Comparison of ENCODE assay signal across 8 cellular contexts in genomic region chr10:133258066-133258817, GRCh38. TPM values are rescaled to one million over a fixed set of nuclear protein-coding genes. Genes with fewer than 3 reads are reported as not detected.
DNase-seq lines count a peak whose midpoint lies in the region; ATAC-seq, FAIRE-seq and TF ChIP-seq lines count a peak whose summit lies in the region.
"Had no signal": no experiment of that assay in that cellular context is flagged by ENCODE, and none has a peak within 500 bp of the region (broad histone marks: within the 10 kb centered on the region; RNA-seq: fewer than 3 reads in every experiment).

No MANE protein-coding gene starts in this region.

- TF ChIP-seq POLR2A in K562 (conservative IDR thresholded peaks at IDR 0.05), result no peak

- no peaks in the 10 kb centered on the region for H3K27me3 ChIP-seq in K562 (ENCODE audit: control insufficient read depth in 2 of 2, insufficient read depth in 2 of 2, low read length in 2 of 2)

- H3K36me3 ChIP-seq in K562 (ENCODE audit: control insufficient read depth, insufficient read depth, low read length), result no peaks in the 10 kb centered on the region

- BruUV-seq in K562 (replicated peaks; lab: Mats Ljungman, UMichigan), result no TSS peak

- no peaks in the 10 kb centered on the region for H3K27me3 Mint-ChIP-seq in stimulated activated naive B cell treated with anti-CD40 and anti-IgM and Interleukin-4, amounts not matched to agents 10 μg/mL and 1 μg/mL and 100 μg/mL, for 72 hours
- peaks cover 12% of the 10 kb centered on the region for H3K27me3 Mint-ChIP-seq in mesothelial cell of epicardium (ENCODE audit: low read depth)

- ATAC-seq in K562, result no peak
- peak; percentile 14 to 18 for ATAC-seq in stimulated activated naive B cell treated with anti-CD40 and anti-IgM and Interleukin-4, amounts not matched to agents 10 μg/mL and 1 μg/mL and 100 μg/mL, for 72 hours (replicated peaks)

- no peaks in the 10 kb centered on the region for H3K9me3 ChIP-seq in K562 (replicated peaks; ENCODE audit: control insufficient read depth, insufficient read depth, low read depth, low read length)

- in situ Hi-C loops in K562 (cut with MboI), result no loop called here

- no peak for TF ChIP-seq RAD21 in K562 (CRISPR knock-in tag; conservative IDR thresholded peaks at IDR 0.05 in 1 of 2, IDR thresholded peaks at IDR 0.05 in 1 of 2)

- no peaks in the 10 kb centered on the region for H3K79me2 ChIP-seq in K562 (ENCODE audit: control insufficient read depth, insufficient read depth, low read length)

- H3K9ac ChIP-seq in K562 (ENCODE audit: insufficient read depth in 1 of 2, low read depth in 2 of 2, low read length in 2 of 2), result peak overlapping the region; percentile 8 to 88; a peak in 3 of 4 replicates

- FAIRE-seq in K562 (lab: Jason Lieb, UNC), result no peak

- H3K27ac Mint-ChIP-seq in stimulated activated naive B cell treated with anti-CD40 and anti-IgM and Interleukin-4, amounts not matched to agents 10 μg/mL and 1 μg/mL and 100 μg/mL, for 72 hours, result peak overlapping the region; percentile 59
- no peak overlapping the region for H3K27ac Mint-ChIP-seq in mesothelial cell of epicardium

- DNase-seq in NCI-H2196 (lab: John Stamatoyannopoulos, UW; ENCODE audit: unreplicated experiment) (peak; percentile 3), NCI-H2196 treated with DMSO at 0.1 percent for 48 hours (lab: John Stamatoyannopoulos, UW; ENCODE audit: unreplicated experiment) (no peak), K562 (ENCODE audit: extremely low read depth in 1 of 4, low spot score in 3 of 4) (no peak), HEK293T (ENCODE audit: extremely low spot score) (no peak), mesothelial cell of epicardium (ENCODE audit: low spot score in 2 of 2, unreplicated experiment in 2 of 2) (no peak)
- peak; percentile 31 for DNase-seq in stimulated activated naive B cell treated with anti-CD40 and anti-IgM and Interleukin-4, amounts not matched to agents 10 μg/mL and 1 μg/mL and 100 μg/mL, for 72 hours

- H3K9me3 Mint-ChIP-seq in stimulated activated naive B cell treated with anti-CD40 and anti-IgM and Interleukin-4, amounts not matched to agents 10 μg/mL and 1 μg/mL and 100 μg/mL, for 72 hours, result no peaks in the 10 kb centered on the region
- no peaks in the 10 kb centered on the region for H3K9me3 Mint-ChIP-seq in mesothelial cell of epicardium

- peak overlapping the region; percentile 68; the same call in 1 of the 2 replicates for H3K4me2 ChIP-seq in K562 (ENCODE audit: insufficient read depth, low read length)

- CTCF ChIA-PET in K562 (lab: Yijun Ruan, JAX; ENCODE audit: low intra/inter-chr PET ratio), result no interaction called here
- CTCF ChIA-PET in HEK293T (lab: Yijun Ruan, JAX), result interaction anchor here (0.8 to 1.6 kb wide), 2 partner anchors 11 to 115 kb away, joined by 3 to 7 read pairs; no protein-coding TSS in a partner anchor

- WGBS in K562 (ENCODE audit: insufficient coverage, low coverage, missing lambda C conversion rate), result 61% methylated on average over 11 of the region's 21 CpGs

- H3K4me3 Mint-ChIP-seq in stimulated activated naive B cell treated with anti-CD40 and anti-IgM and Interleukin-4, amounts not matched to agents 10 μg/mL and 1 μg/mL and 100 μg/mL, for 72 hours, result peak overlapping the region; percentile 59 to 67
- H3K4me3 Mint-ChIP-seq in mesothelial cell of epicardium, result no peak overlapping the region

- H3K27ac ChIP-seq in K562 (ENCODE audit: extremely low read depth, low read depth, low read length), result no peak overlapping the region

- no peak for TF ChIP-seq CTCF in K562 (IDR thresholded peaks at IDR 0.05 in 2 of 3, conservative IDR thresholded peaks at IDR 0.05 in 1 of 3; ENCODE audit: insufficient read depth in 2 of 3, low read depth in 1 of 3, low read length in 3 of 3)
- no peak for TF ChIP-seq CTCF in mesothelial cell of epicardium (IDR thresholded peaks at IDR 0.05; ENCODE audit: unreplicated experiment)

- H4K20me1 ChIP-seq in K562 (replicated peaks; ENCODE audit: control insufficient read depth, insufficient read depth, low read length), result no peaks in the 10 kb centered on the region

- peaks cover 2 to 74% of the 10 kb centered on the region in 2 experiments; a peak in 3 of 5 replicates for H3K4me1 ChIP-seq in K562 (replicated peaks in 1 of 2; ENCODE audit: control insufficient read depth in 2 of 2, insufficient read depth in 2 of 2, low read length in 2 of 2)

- no peaks in the 10 kb centered on the region for H3K9me1 ChIP-seq in K562 (ENCODE audit: control insufficient read depth, insufficient read depth, low read length)

- peak overlapping the region; percentile 75 for H2AFZ ChIP-seq in K562 (ENCODE audit: low read depth, low read length)

- no peak overlapping the region for H3K4me3 ChIP-seq in K562

- intact Hi-C loops in K562 (cut with micrococcal nuclease), result no loop called here

- H3K36me3 Mint-ChIP-seq in stimulated activated naive B cell treated with anti-CD40 and anti-IgM and Interleukin-4, amounts not matched to agents 10 μg/mL and 1 μg/mL and 100 μg/mL, for 72 hours, result no peaks in the 10 kb centered on the region
- H3K36me3 Mint-ChIP-seq in mesothelial cell of epicardium, result no peaks in the 10 kb centered on the region

- H3K4me1 Mint-ChIP-seq in stimulated activated naive B cell treated with anti-CD40 and anti-IgM and Interleukin-4, amounts not matched to agents 10 μg/mL and 1 μg/mL and 100 μg/mL, for 72 hours, result peaks cover 34 to 49% of the 10 kb centered on the region in 2 donors
- peaks cover 20% of the 10 kb centered on the region for H3K4me1 Mint-ChIP-seq in mesothelial cell of epicardium

- POLR2A ChIA-PET in K562 (lab: Yijun Ruan, JAX) (interaction anchor here (0.6 to 4.6 kb wide), 5 partner anchors 8 to 331 kb away, joined by 3 to 18 read pairs (median 5); no protein-coding TSS in a partner anchor), HEK293T (lab: Yijun Ruan, JAX) (interaction anchor here (0.8 to 1.1 kb wide), 2 partner anchors 39 to 115 kb away, joined by 3 read pairs; no protein-coding TSS in a partner anchor)

- no peak for TF ChIP-seq EP300 in K562 (IDR thresholded peaks at IDR 0.05; ENCODE audit: low read length)

RNA-seq across cellular contexts. Expression of gene ADAM8, which starts 18.4 kb away (rescaled TPM):
- total RNA-seq in K562 (2011; cell fraction: chromatin; rRNA removed; ENCODE audit: low replicate concordance), result 8.0 and 37.9 TPM in 2 replicates
- total RNA-seq in K562 (2011; cell fraction: nucleolus; rRNA removed), result 34.7 and 35.9 TPM in 2 replicates
- total RNA-seq in K562 (2011; cell fraction: nucleoplasm; rRNA removed), result 11.8 and 15.8 TPM in 2 replicates
- total RNA-seq in K562 (2014; rRNA removed), result 2.9 and 3.3 TPM in 2 replicates
- total RNA-seq in K562 (2014; rRNA removed; fragmentation: Illumina TruSeq; extraction: Trizol), result 0.19 and 0.25 TPM in 2 replicates
- 1.0 TPM in 2 replicates for total RNA-seq in K562 (2015; rRNA removed; fragmentation: Illumina TruSeq; extraction: Trizol)
- 6.1 and 7.0 TPM in 2 replicates for total RNA-seq in K562 (2021)
- 1.5 and 5.8 TPM in 2 replicates for polyA plus RNA-seq in K562 (2011; rRNA removed)
- 5.3 and 5.8 TPM in 2 replicates for polyA plus RNA-seq in K562 (2011; cell fraction: cytosol; rRNA removed)
- polyA plus RNA-seq in K562 (2011; cell fraction: nucleus; rRNA removed), result 42.9 and 49.0 TPM in 2 replicates
- 4.0 and 16.8 TPM in 2 replicates for polyA plus RNA-seq in K562 (2012)
- 1.1 and 3.4 TPM in 2 replicates for polyA plus RNA-seq in K562 (2014; fragmentation: Illumina TruSeq; extraction: Trizol)
- under 1 TPM; 0.07 to 0.14 TPM for polyA plus RNA-seq in K562 (2014; fragmentation: Nextera tagmentation; extraction: Ambion mirVana)
- polyA plus RNA-seq in K562 (2014; rRNA removed), result 5.0 and 7.2 TPM in 2 replicates
- 1.0 and 1.6 TPM in 2 replicates for polyA minus RNA-seq in K562 (2011; rRNA and poly(A)+ RNA removed)
- polyA minus RNA-seq in K562 (2011; cell fraction: cytosol; rRNA and poly(A)+ RNA removed), result 3.1 and 5.6 TPM in 2 replicates
- 14.7 and 18.5 TPM in 2 replicates for polyA minus RNA-seq in K562 (2011; cell fraction: nucleus; rRNA and poly(A)+ RNA removed)
- 14.3 to 16.9 TPM (median 16.9 TPM) in 3 replicates for total RNA-seq in mesothelial cell of epicardium

RNA-seq across cellular contexts. Expression of gene VENTX, which starts 20.6 kb away (rescaled TPM):
- total RNA-seq in K562 (2011; cell fraction: chromatin; rRNA removed; ENCODE audit: low replicate concordance), result 1.8 and 3.5 TPM in 2 replicates
- 2.1 and 2.7 TPM in 2 replicates for total RNA-seq in K562 (2011; cell fraction: nucleolus; rRNA removed)
- 1.6 and 1.7 TPM in 2 replicates for total RNA-seq in K562 (2011; cell fraction: nucleoplasm; rRNA removed)
- total RNA-seq in K562 (2014; rRNA removed) (0.45 and 0.49 TPM in 2 replicates), K562 (2014; rRNA removed; fragmentation: Illumina TruSeq; extraction: Trizol) (0.16 and 0.18 TPM in 2 replicates), K562 (2015; rRNA removed; fragmentation: Illumina TruSeq; extraction: Trizol) (0.07 and 0.23 TPM in 2 replicates), K562 (2021) (0.55 and 0.69 TPM in 2 replicates), mesothelial cell of epicardium (0.07 to 0.09 TPM in 2 of 3 replicates, not detected in the other)
- polyA plus RNA-seq in K562 (2011; rRNA removed) (0.03 and 0.21 TPM in 2 replicates), K562 (2014; fragmentation: Illumina TruSeq; extraction: Trizol) (0.19 and 0.29 TPM in 2 replicates), K562 (2014; fragmentation: Nextera tagmentation; extraction: Ambion mirVana) (under 1 TPM in 1 of 2 experiments, not detected in 1; 0.07 TPM), K562 (2014; rRNA removed) (0.36 and 0.70 TPM in 2 replicates)
- polyA plus RNA-seq in K562 (2011; cell fraction: cytosol; rRNA removed), result 0.07 and 0.60 TPM in 2 replicates
- 0.17 and 2.0 TPM in 2 replicates for polyA plus RNA-seq in K562 (2011; cell fraction: nucleus; rRNA removed)
- polyA plus RNA-seq in K562 (2012), result 0.48 and 1.4 TPM in 2 replicates
- not detected in 2 replicates for polyA minus RNA-seq in K562 (2011; rRNA and poly(A)+ RNA removed)
- not detected in 2 replicates for polyA minus RNA-seq in K562 (2011; cell fraction: cytosol; rRNA and poly(A)+ RNA removed)
- 0.11 and 0.27 TPM in 2 replicates for polyA minus RNA-seq in K562 (2011; cell fraction: nucleus; rRNA and poly(A)+ RNA removed)
- total RNA-seq: temporal lobe had no signal

RNA-seq across cellular contexts. Expression of gene UTF1, which starts 28.2 kb away (rescaled TPM):
- total RNA-seq in K562 (2011; cell fraction: chromatin; rRNA removed; ENCODE audit: low replicate concordance), result not detected in 2 replicates
- not detected in 2 replicates for total RNA-seq in K562 (2011; cell fraction: nucleolus; rRNA removed)
- total RNA-seq in K562 (2011; cell fraction: nucleoplasm; rRNA removed), result not detected in 2 replicates
- total RNA-seq in K562 (2014; rRNA removed) (not detected in 2 replicates), K562 (2014; rRNA removed; fragmentation: Illumina TruSeq; extraction: Trizol) (not detected in 2 replicates), K562 (2015; rRNA removed; fragmentation: Illumina TruSeq; extraction: Trizol) (not detected in 2 replicates), K562 (2021) (0.16 and 0.35 TPM in 2 replicates), mesothelial cell of epicardium (not detected in 3 replicates)
- polyA plus RNA-seq in K562 (2011; rRNA removed) (not detected in 2 replicates), K562 (2014; fragmentation: Illumina TruSeq; extraction: Trizol) (not detected in 2 replicates), K562 (2014; fragmentation: Nextera tagmentation; extraction: Ambion mirVana) (not detected), K562 (2014; rRNA removed) (0.46 TPM in 1 of 2 replicates, not detected in the other)
- 0.12 TPM in 1 of 2 replicates, not detected in the other for polyA plus RNA-seq in K562 (2011; cell fraction: cytosol; rRNA removed)
- 0.14 TPM in 1 of 2 replicates, not detected in the other for polyA plus RNA-seq in K562 (2011; cell fraction: nucleus; rRNA removed)
- polyA plus RNA-seq in K562 (2012), result 0.09 and 0.28 TPM in 2 replicates
- polyA minus RNA-seq in K562 (2011; rRNA and poly(A)+ RNA removed), result not detected in 2 replicates
- not detected in 2 replicates for polyA minus RNA-seq in K562 (2011; cell fraction: cytosol; rRNA and poly(A)+ RNA removed)
- polyA minus RNA-seq in K562 (2011; cell fraction: nucleus; rRNA and poly(A)+ RNA removed), result not detected in 2 replicates
- total RNA-seq: temporal lobe had no signal
- polyA plus RNA-seq: adipose tissue had no signal

RNA-seq across cellular contexts. Expression of gene TUBGCP2, which starts 50.4 kb away (rescaled TPM):
- 97.4 and 177 TPM in 2 replicates for total RNA-seq in K562 (2011; cell fraction: chromatin; rRNA removed; ENCODE audit: low replicate concordance)
- 93.2 and 103 TPM in 2 replicates for total RNA-seq in K562 (2011; cell fraction: nucleolus; rRNA removed)
- total RNA-seq in K562 (2011; cell fraction: nucleoplasm; rRNA removed), result 81.1 and 81.7 TPM in 2 replicates
- total RNA-seq in K562 (2014; rRNA removed) (35.1 and 44.2 TPM in 2 replicates), K562 (2014; rRNA removed; fragmentation: Illumina TruSeq; extraction: Trizol) (21.0 and 22.1 TPM in 2 replicates), K562 (2015; rRNA removed; fragmentation: Illumina TruSeq; extraction: Trizol) (23.3 and 27.0 TPM in 2 replicates), K562 (2021) (56.6 and 56.7 TPM in 2 replicates), mesothelial cell of epicardium (69.6 to 81.0 TPM (median 70.9 TPM) in 3 replicates)
- polyA plus RNA-seq in K562 (2011; rRNA removed) (39.3 and 45.1 TPM in 2 replicates), K562 (2014; fragmentation: Illumina TruSeq; extraction: Trizol) (28.4 and 35.5 TPM in 2 replicates), K562 (2014; fragmentation: Nextera tagmentation; extraction: Ambion mirVana) (1 to 10 TPM; 4.3 to 4.4 TPM), K562 (2014; rRNA removed) (32.0 and 33.0 TPM in 2 replicates)
- 33.2 and 44.0 TPM in 2 replicates for polyA plus RNA-seq in K562 (2011; cell fraction: cytosol; rRNA removed)
- 79.4 and 99.6 TPM in 2 replicates for polyA plus RNA-seq in K562 (2011; cell fraction: nucleus; rRNA removed)
- polyA plus RNA-seq in K562 (2012), result 29.8 and 48.0 TPM in 2 replicates
- polyA minus RNA-seq in K562 (2011; rRNA and poly(A)+ RNA removed), result 36.7 and 39.5 TPM in 2 replicates
- polyA minus RNA-seq in K562 (2011; cell fraction: cytosol; rRNA and poly(A)+ RNA removed), result 29.7 and 33.5 TPM in 2 replicates
- 35.9 and 60.8 TPM in 2 replicates for polyA minus RNA-seq in K562 (2011; cell fraction: nucleus; rRNA and poly(A)+ RNA removed)

RNA-seq across cellular contexts. Expression of gene ZNF511, which starts 50.5 kb away (rescaled TPM):
- total RNA-seq in K562 (2011; cell fraction: chromatin; rRNA removed; ENCODE audit: low replicate concordance), result 15.4 and 25.5 TPM in 2 replicates
- total RNA-seq in K562 (2011; cell fraction: nucleolus; rRNA removed), result 20.5 and 22.4 TPM in 2 replicates
- total RNA-seq in K562 (2011; cell fraction: nucleoplasm; rRNA removed), result 21.4 and 24.6 TPM in 2 replicates
- total RNA-seq in K562 (2014; rRNA removed), result 36.3 and 44.4 TPM in 2 replicates
- 19.2 and 24.5 TPM in 2 replicates for total RNA-seq in K562 (2014; rRNA removed; fragmentation: Illumina TruSeq; extraction: Trizol)
- total RNA-seq in K562 (2015; rRNA removed; fragmentation: Illumina TruSeq; extraction: Trizol), result 46.6 and 48.8 TPM in 2 replicates
- total RNA-seq in K562 (2021), result 69.3 and 72.9 TPM in 2 replicates
- polyA plus RNA-seq in K562 (2011; rRNA removed), result 37.3 and 40.1 TPM in 2 replicates
- polyA plus RNA-seq in K562 (2011; cell fraction: cytosol; rRNA removed), result 31.7 and 75.7 TPM in 2 replicates
- 45.8 and 50.3 TPM in 2 replicates for polyA plus RNA-seq in K562 (2011; cell fraction: nucleus; rRNA removed)
- polyA plus RNA-seq in K562 (2012), result 43.5 and 47.7 TPM in 2 replicates
- 47.2 and 51.8 TPM in 2 replicates for polyA plus RNA-seq in K562 (2014; fragmentation: Illumina TruSeq; extraction: Trizol)
- 1 to 10 TPM in 1 of 2 experiments, under 1 TPM in 1; 0.61 to 3.7 TPM for polyA plus RNA-seq in K562 (2014; fragmentation: Nextera tagmentation; extraction: Ambion mirVana)
- polyA plus RNA-seq in K562 (2014; rRNA removed), result 57.4 TPM in 2 replicates
- 11.4 and 19.7 TPM in 2 replicates for polyA minus RNA-seq in K562 (2011; rRNA and poly(A)+ RNA removed)
- polyA minus RNA-seq in K562 (2011; cell fraction: cytosol; rRNA and poly(A)+ RNA removed), result 18.1 and 20.8 TPM in 2 replicates
- polyA minus RNA-seq in K562 (2011; cell fraction: nucleus; rRNA and poly(A)+ RNA removed), result 10.2 and 13.4 TPM in 2 replicates
- total RNA-seq in mesothelial cell of epicardium, result 38.6 to 44.9 TPM (median 39.5 TPM) in 3 replicates

Comparison
In these comparisons a context has a peak if more than half of its experiments do, and no peak if none do; other contexts are left out.
1. DNase-seq: peak in NCI-H2196 (single experiment) and stimulated activated naive B cell treated with anti-CD40 and anti-IgM and Interleukin-4, amounts not matched to agents 10 μg/mL and 1 μg/mL and 100 μg/mL, for 72 hours (single experiment); none in NCI-H2196 treated with DMSO at 0.1 percent for 48 hours (single experiment), K562 (0 of 4), HEK293T (single experiment) and mesothelial cell of epicardium (0 of 2).